In genomic region chr16:54080524-54081008, GRCh38 we compare ENCODE assay signal across 1 cellular context.
A peak's percentile ranks its signal among the peaks of the same experiment; 100 is the strongest.
TF ChIP-seq lines count a peak whose summit lies in the region.

No MANE protein-coding gene starts in this region.

TF ChIP-seq in HepG2, 621 proteins besides CTCF, POLR2A, EP300 and RAD21 (continued from another document and continues in another):
- TF ChIP-seq, protein P1, sequence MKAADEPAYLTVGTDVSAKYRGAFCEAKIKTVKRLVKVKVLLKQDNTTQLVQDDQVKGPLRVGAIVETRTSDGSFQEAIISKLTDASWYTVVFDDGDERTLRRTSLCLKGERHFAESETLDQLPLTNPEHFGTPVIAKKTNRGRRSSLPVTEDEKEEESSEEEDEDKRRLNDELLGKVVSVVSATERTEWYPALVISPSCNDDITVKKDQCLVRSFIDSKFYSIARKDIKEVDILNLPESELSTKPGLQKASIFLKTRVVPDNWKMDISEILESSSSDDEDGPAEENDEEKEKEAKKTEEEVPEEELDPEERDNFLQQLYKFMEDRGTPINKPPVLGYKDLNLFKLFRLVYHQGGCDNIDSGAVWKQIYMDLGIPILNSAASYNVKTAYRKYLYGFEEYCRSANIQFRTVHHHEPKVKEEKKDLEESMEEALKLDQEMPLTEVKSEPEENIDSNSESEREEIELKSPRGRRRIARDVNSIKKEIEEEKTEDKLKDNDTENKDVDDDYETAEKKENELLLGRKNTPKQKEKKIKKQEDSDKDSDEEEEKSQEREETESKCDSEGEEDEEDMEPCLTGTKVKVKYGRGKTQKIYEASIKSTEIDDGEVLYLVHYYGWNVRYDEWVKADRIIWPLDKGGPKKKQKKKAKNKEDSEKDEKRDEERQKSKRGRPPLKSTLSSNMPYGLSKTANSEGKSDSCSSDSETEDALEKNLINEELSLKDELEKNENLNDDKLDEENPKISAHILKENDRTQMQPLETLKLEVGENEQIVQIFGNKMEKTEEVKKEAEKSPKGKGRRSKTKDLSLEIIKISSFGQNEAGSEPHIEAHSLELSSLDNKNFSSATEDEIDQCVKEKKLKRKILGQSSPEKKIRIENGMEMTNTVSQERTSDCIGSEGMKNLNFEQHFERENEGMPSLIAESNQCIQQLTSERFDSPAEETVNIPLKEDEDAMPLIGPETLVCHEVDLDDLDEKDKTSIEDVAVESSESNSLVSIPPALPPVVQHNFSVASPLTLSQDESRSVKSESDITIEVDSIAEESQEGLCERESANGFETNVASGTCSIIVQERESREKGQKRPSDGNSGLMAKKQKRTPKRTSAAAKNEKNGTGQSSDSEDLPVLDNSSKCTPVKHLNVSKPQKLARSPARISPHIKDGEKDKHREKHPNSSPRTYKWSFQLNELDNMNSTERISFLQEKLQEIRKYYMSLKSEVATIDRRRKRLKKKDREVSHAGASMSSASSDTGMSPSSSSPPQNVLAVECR (CRISPR knock-in tag; IDR thresholded peaks at IDR 0.05; ENCODE audit: borderline replicate concordance), result no peak; the same call in 1 of the 2 replicates
- TF ChIP-seq HNRNPLL (IDR thresholded peaks at IDR 0.05; ENCODE audit: low read depth, low read length, poor library complexity, severe bottlenecking), result no peak
- TF ChIP-seq ZNF788 (CRISPR knock-in tag; IDR thresholded peaks at IDR 0.05; ENCODE audit: borderline replicate concordance), result no peak
- TF ChIP-seq SIN3A (IDR thresholded peaks at IDR 0.05; ENCODE audit: borderline replicate concordance, low read depth, low read length), result no peak
- 0 out of 2 replicates have a peak, but pooled peaks have one; percentile 29 for TF ChIP-seq ZNF335 (CRISPR knock-in tag; IDR thresholded peaks at IDR 0.05)
- no peak for TF ChIP-seq ZNF558 (CRISPR knock-in tag; IDR thresholded peaks at IDR 0.05; ENCODE audit: borderline replicate concordance)
- TF ChIP-seq ZNF598 (CRISPR knock-in tag; IDR thresholded peaks at IDR 0.05; ENCODE audit: borderline replicate concordance), result peak; percentile 56; the same call in 1 of the 2 replicates
- TF ChIP-seq NR2F1 (CRISPR knock-in tag; IDR thresholded peaks at IDR 0.05), result no peak
- no peak; the same call in 1 of the 2 replicates for TF ChIP-seq SRF (IDR thresholded peaks at IDR 0.05; ENCODE audit: low read depth, low read length)
- TF ChIP-seq ASH2L (IDR thresholded peaks at IDR 0.05; ENCODE audit: insufficient read length, low read depth, low read length), result peak; percentile 29
- TF ChIP-seq TCF7 (IDR thresholded peaks at IDR 0.05; ENCODE audit: low read depth), result 0 out of 2 replicates have a peak, but pooled peaks have one; percentile 18
- TF ChIP-seq ZFP41 (CRISPR knock-in tag; IDR thresholded peaks at IDR 0.05; ENCODE audit: borderline replicate concordance), result no peak
- no peak for TF ChIP-seq ATM (IDR thresholded peaks at IDR 0.05; ENCODE audit: borderline replicate concordance)
- no peak for TF ChIP-seq ZNF513 (CRISPR knock-in tag; conservative IDR thresholded peaks at IDR 0.05)
- peak; percentile 70 for TF ChIP-seq BCL6 (CRISPR knock-in tag; IDR thresholded peaks at IDR 0.05)
- TF ChIP-seq HIVEP1 (CRISPR knock-in tag; IDR thresholded peaks at IDR 0.05), result no peak
- no peak for TF ChIP-seq POLR2AphosphoS2 (IDR thresholded peaks at IDR 0.05; ENCODE audit: low read depth, low read length)
- peak; percentile 69 for TF ChIP-seq CREM (IDR thresholded peaks at IDR 0.05)
- no peak for TF ChIP-seq CREM (CRISPR knock-in tag; IDR thresholded peaks at IDR 0.05)
- TF ChIP-seq ZNF629 (CRISPR knock-in tag; conservative IDR thresholded peaks at IDR 0.05), result 0 out of 2 replicates have a peak, but pooled peaks have one; percentile 15
- peak; percentile 83 for TF ChIP-seq FOXP4 (CRISPR knock-in tag; IDR thresholded peaks at IDR 0.05)
- no peak for TF ChIP-seq MLLT10 (CRISPR knock-in tag; IDR thresholded peaks at IDR 0.05)
- no peak for TF ChIP-seq ZNF547 (CRISPR knock-in tag; IDR thresholded peaks at IDR 0.05)
- no peak for TF ChIP-seq ZNF282 (IDR thresholded peaks at IDR 0.05; ENCODE audit: partially characterized antibody)
- TF ChIP-seq DNMT1 (CRISPR knock-in tag; IDR thresholded peaks at IDR 0.05), result no peak
- TF ChIP-seq FOXP1 (IDR thresholded peaks at IDR 0.05), result no peak
- TF ChIP-seq FOXP1 (CRISPR knock-in tag; IDR thresholded peaks at IDR 0.05), result peak; percentile 79
- TF ChIP-seq ATF7 (IDR thresholded peaks at IDR 0.05), result no peak
- TF ChIP-seq ATF7 (CRISPR knock-in tag; IDR thresholded peaks at IDR 0.05), result no peak
- 0 out of 2 replicates have a peak, but pooled peaks have one; percentile 33 for TF ChIP-seq ZNF451 (CRISPR knock-in tag; IDR thresholded peaks at IDR 0.05)
- no peak; the same call in 1 of the 2 replicates for TF ChIP-seq GATA4 (IDR thresholded peaks at IDR 0.05; ENCODE audit: borderline replicate concordance, low read depth)
- TF ChIP-seq FOXO4 (CRISPR knock-in tag; conservative IDR thresholded peaks at IDR 0.05), result no peak
- no peak for TF ChIP-seq ZNF660 (CRISPR knock-in tag; IDR thresholded peaks at IDR 0.05; ENCODE audit: borderline replicate concordance, low read depth)
- peak; percentile 97 for TF ChIP-seq CBFB (CRISPR knock-in tag; IDR thresholded peaks at IDR 0.05)
- peak; percentile 91 for TF ChIP-seq HOMEZ (CRISPR knock-in tag; IDR thresholded peaks at IDR 0.05; ENCODE audit: low read depth)
- TF ChIP-seq, protein P2, sequence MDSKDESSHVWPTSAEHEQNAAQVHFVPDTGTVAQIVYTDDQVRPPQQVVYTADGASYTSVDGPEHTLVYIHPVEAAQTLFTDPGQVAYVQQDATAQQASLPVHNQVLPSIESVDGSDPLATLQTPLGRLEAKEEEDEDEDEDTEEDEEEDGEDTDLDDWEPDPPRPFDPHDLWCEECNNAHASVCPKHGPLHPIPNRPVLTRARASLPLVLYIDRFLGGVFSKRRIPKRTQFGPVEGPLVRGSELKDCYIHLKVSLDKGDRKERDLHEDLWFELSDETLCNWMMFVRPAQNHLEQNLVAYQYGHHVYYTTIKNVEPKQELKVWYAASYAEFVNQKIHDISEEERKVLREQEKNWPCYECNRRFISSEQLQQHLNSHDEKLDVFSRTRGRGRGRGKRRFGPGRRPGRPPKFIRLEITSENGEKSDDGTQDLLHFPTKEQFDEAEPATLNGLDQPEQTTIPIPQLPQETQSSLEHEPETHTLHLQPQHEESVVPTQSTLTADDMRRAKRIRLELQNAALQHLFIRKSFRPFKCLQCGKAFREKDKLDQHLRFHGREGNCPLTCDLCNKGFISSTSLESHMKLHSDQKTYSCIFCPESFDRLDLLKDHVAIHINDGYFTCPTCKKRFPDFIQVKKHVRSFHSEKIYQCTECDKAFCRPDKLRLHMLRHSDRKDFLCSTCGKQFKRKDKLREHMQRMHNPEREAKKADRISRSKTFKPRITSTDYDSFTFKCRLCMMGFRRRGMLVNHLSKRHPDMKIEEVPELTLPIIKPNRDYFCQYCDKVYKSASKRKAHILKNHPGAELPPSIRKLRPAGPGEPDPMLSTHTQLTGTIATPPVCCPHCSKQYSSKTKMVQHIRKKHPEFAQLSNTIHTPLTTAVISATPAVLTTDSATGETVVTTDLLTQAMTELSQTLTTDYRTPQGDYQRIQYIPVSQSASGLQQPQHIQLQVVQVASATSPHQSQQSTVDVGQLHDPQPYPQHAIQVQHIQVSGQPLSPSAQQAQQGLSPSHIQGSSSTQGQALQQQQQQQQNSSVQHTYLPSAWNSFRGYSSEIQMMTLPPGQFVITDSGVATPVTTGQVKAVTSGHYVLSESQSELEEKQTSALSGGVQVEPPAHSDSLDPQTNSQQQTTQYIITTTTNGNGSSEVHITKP (CRISPR knock-in tag; IDR thresholded peaks at IDR 0.05; ENCODE audit: low read depth), result peak; percentile 80
- TF ChIP-seq CENPX (CRISPR knock-in tag; IDR thresholded peaks at IDR 0.05), result no peak
- TF ChIP-seq ZNF350 (CRISPR knock-in tag; IDR thresholded peaks at IDR 0.05; ENCODE audit: borderline replicate concordance, low read depth), result 0 out of 2 replicates have a peak, but pooled peaks have one; percentile 22
- TF ChIP-seq, protein P3, sequence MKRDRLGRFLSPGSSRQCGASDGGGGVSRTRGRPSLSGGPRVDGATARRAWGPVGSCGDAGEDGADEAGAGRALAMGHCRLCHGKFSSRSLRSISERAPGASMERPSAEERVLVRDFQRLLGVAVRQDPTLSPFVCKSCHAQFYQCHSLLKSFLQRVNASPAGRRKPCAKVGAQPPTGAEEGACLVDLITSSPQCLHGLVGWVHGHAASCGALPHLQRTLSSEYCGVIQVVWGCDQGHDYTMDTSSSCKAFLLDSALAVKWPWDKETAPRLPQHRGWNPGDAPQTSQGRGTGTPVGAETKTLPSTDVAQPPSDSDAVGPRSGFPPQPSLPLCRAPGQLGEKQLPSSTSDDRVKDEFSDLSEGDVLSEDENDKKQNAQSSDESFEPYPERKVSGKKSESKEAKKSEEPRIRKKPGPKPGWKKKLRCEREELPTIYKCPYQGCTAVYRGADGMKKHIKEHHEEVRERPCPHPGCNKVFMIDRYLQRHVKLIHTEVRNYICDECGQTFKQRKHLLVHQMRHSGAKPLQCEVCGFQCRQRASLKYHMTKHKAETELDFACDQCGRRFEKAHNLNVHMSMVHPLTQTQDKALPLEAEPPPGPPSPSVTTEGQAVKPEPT (CRISPR knock-in tag; IDR thresholded peaks at IDR 0.05; ENCODE audit: low read depth), result no peak
- TF ChIP-seq SMYD3 (CRISPR knock-in tag; IDR thresholded peaks at IDR 0.05), result no peak
- TF ChIP-seq HOXA5 (CRISPR knock-in tag; IDR thresholded peaks at IDR 0.05), result no peak
- TF ChIP-seq PBX3 (CRISPR knock-in tag; IDR thresholded peaks at IDR 0.05; ENCODE audit: borderline replicate concordance), result no peak
- TF ChIP-seq RFX1 (IDR thresholded peaks at IDR 0.05), result no peak
- TF ChIP-seq KLF11 (CRISPR knock-in tag; IDR thresholded peaks at IDR 0.05), result peak; percentile 50; the same call in 1 of the 2 replicates
- peak; percentile 17; the same call in 1 of the 2 replicates for TF ChIP-seq ZBTB33 (CRISPR knock-in tag; IDR thresholded peaks at IDR 0.05)
- peak; percentile 82 for TF ChIP-seq MED1 (CRISPR knock-in tag; IDR thresholded peaks at IDR 0.05)
